1 cellular context compared by ENCODE assay signal in genomic region chr4:52199574-52200338, GRCh38.
TF ChIP-seq lines count a peak whose summit lies in the region.

No MANE protein-coding gene starts in this region.

TF ChIP-seq in HepG2, 621 proteins besides CTCF, POLR2A, EP300 and RAD21 (continued from another document):
- TF ChIP-seq ZNF710 (CRISPR knock-in tag; IDR thresholded peaks at IDR 0.05; ENCODE audit: borderline replicate concordance): no peak
